Comparison of ENCODE assay signal across 13 cellular contexts in the genomic region with DNA sequence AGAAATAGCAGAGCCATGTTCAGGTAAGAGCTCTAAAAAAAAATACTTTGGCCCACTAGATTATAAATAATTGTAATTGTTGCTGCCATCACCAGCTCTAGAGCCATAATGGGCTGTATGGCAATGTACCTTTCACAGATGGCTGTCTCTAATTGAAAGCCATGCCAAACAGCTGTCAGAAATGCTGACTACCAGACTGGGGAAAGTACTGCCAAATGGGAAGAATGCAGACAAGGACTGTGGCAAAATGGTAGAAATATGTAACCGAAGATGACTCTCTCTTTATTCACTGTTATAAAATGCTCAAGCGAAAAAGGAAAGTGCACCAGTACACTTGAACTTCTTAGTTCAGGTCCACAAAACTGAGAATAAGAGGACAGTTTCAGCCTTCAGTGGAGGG. TPM values are rescaled to one million over a fixed set of nuclear protein-coding genes. Genes with fewer than 3 reads are reported as not detected.
A peak's percentile ranks its signal among the peaks of the same experiment; 100 is the strongest.
DNase-seq lines count a peak whose midpoint lies in the region; TF ChIP-seq lines count a peak whose summit lies in the region.
"Had no signal": no experiment of that assay in that cellular context is flagged by ENCODE, and none has a peak within 500 bp of the region (broad histone marks: within the 10 kb centered on the region; RNA-seq: fewer than 3 reads in every experiment).

No MANE protein-coding gene starts in this region.

- WGBS in GM23248 (ENCODE audit: low coverage in 1 of 2, low lambda C conversion rate in 2 of 2, missing lambda C conversion rate in 2 of 2), 2 experiments = 24 to 41% methylated on average over 2 of the region's 2 CpGs
- WGBS in spleen, 5 donors = 91 to 99% (median 94%) methylated on average over 2 of the region's 2 CpGs

- no peaks in the 10 kb centered on the region for H3K79me2 ChIP-seq in GM23248 (ENCODE audit: insufficient read depth)

- no peaks in the 10 kb centered on the region for H3K9me2 ChIP-seq in GM23248 (ENCODE audit: insufficient read depth)

- H3K36me3 ChIP-seq in GM23248 (ENCODE audit: low read depth) (no peaks in the 10 kb centered on the region), spleen (no peaks in the 10 kb centered on the region), vagina (no peaks in the 10 kb centered on the region)
- H3K36me3 ChIP-seq: BE2C had no signal

- H2AFZ ChIP-seq in GM23248 = no peak overlapping the region

- peak; percentile 81 for DNase-seq in DMS 273 (lab: John Stamatoyannopoulos, UW; ENCODE audit: unreplicated experiment)
- DNase-seq in GM23248 = peak; percentile 28
- peak; percentile 52 for DNase-seq in NCI-H524 treated with DMSO at 0.1 percent for 48 hours (lab: John Stamatoyannopoulos, UW)
- DNase-seq in myocyte (ENCODE audit: low read depth) = peak; percentile 59
- no peak for DNase-seq in spleen
- no peak for DNase-seq in vagina (ENCODE audit: extremely low spot score in 2 of 2)
- no peak for DNase-seq in COLO829 (ENCODE audit: low spot score)
- DNase-seq: BE2C; CD4-positive, alpha-beta memory T cell; HCEC 1CT; NCI-H1436; NCI-H526; Right ventricle myocardium superior had no signal

- in situ Hi-C loops in GM23248 (cut with MboI) = no loop called here

- H3K27ac ChIP-seq in GM23248 (no peak overlapping the region), spleen (no peak overlapping the region), vagina (no peak overlapping the region)

- H3K9me3 ChIP-seq in GM23248 (ENCODE audit: low read depth) = no peaks in the 10 kb centered on the region
- H3K9me3 ChIP-seq in spleen = peaks cover 0 to 11% (median 7%) of the 10 kb centered on the region in 8 donors
- no peaks in the 10 kb centered on the region for H3K9me3 ChIP-seq in vagina
- H3K9me3 ChIP-seq: BE2C had no signal

- H4K20me1 ChIP-seq in GM23248 (ENCODE audit: insufficient read depth) = no peaks in the 10 kb centered on the region

- intact Hi-C loops in spleen (cut with DNase I; ENCODE audit: low total_unique reads) = no loop called here
- intact Hi-C loops in vagina (cut with DNase I) = no loop called here

- no peak for TF ChIP-seq CTCF in spleen (IDR thresholded peaks at IDR 0.05 in 8 of 11, conservative IDR thresholded peaks at IDR 0.05 in 3 of 11)
- TF ChIP-seq CTCF in vagina (IDR thresholded peaks at IDR 0.05) = no peak

- no peak overlapping the region for H3K4me2 ChIP-seq in GM23248 (ENCODE audit: unreplicated experiment)

- no peaks in the 10 kb centered on the region for H3K4me1 ChIP-seq in GM23248 (ENCODE audit: insufficient read depth)
- H3K4me1 ChIP-seq in spleen = no peaks in the 10 kb centered on the region
- H3K4me1 ChIP-seq in vagina = no peaks in the 10 kb centered on the region
- H3K4me1 ChIP-seq: BE2C had no signal

- no peaks in the 10 kb centered on the region for H3F3A ChIP-seq in GM23248 (ENCODE audit: insufficient read depth)

- H3K27me3 ChIP-seq in GM23248 (replicated peaks; ENCODE audit: insufficient read depth) (no peaks in the 10 kb centered on the region), spleen (replicated peaks in 1 of 7) (no peaks in the 10 kb centered on the region), vagina (no peaks in the 10 kb centered on the region)
- H3K27me3 ChIP-seq: BE2C had no signal

- H3K9ac ChIP-seq in GM23248 = no peak overlapping the region

- TF ChIP-seq POLR2A in spleen (IDR thresholded peaks at IDR 0.05) = no peak
- no peak for TF ChIP-seq POLR2A in vagina (IDR thresholded peaks at IDR 0.05)

- H3K4me3 ChIP-seq in GM23248 (no peak overlapping the region), spleen (no peak overlapping the region), vagina (no peak overlapping the region)

RNA-seq across cellular contexts. Expression of a gene that starts 46.3 kb away (rescaled TPM):
- 36.5 and 62.4 TPM in 2 replicates for total RNA-seq in GM23248 (2014; rRNA removed; shearing (Covaris generic))
- polyA plus RNA-seq in GM23248 (2016; fragmentation: Nextera tagmentation; extraction: Ambion mirVana) (13.5 and 17.5 TPM in 2 replicates), spleen (10 to 100 TPM in 1 of 3 donors, 1 to 10 TPM in 2; 8.8 to 13.1 (median 9.7) TPM)
- total RNA-seq in myocyte (32.7 and 46.3 TPM in 2 replicates), spleen (10 to 100 TPM; 55.0 to 80.6 (median 71.4) TPM), vagina (63.8 TPM)
- polyA plus RNA-seq in myocyte (2012) = 9.8 TPM

Comparison
In these comparisons a context has a peak if more than half of its experiments do, and no peak if none do; other contexts are left out.
1. DNase-seq: peak in DMS 273 (single experiment), GM23248 (single experiment), NCI-H524 treated with DMSO at 0.1 percent for 48 hours (single experiment) and myocyte (single experiment); none in spleen (single experiment), vagina (0 of 2) and COLO829 (single experiment).